ENCODE assay signal across 17 cellular contexts in genomic region chr14:102831163-102831804, GRCh38. TPM values are rescaled to one million over a fixed set of nuclear protein-coding genes. Genes with fewer than 3 reads are reported as not detected.
DNase-seq lines count a peak whose midpoint lies in the region; ATAC-seq lines count a peak whose summit lies in the region.
"Had no signal": no experiment of that assay in that cellular context is flagged by ENCODE, and none has a peak within 500 bp of the region (broad histone marks: within the 10 kb centered on the region; RNA-seq: fewer than 3 reads in every experiment).

No MANE protein-coding gene starts in this region.

- H3K9me3 Mint-ChIP-seq in stimulated activated naive CD8-positive, alpha-beta T cell treated with anti-CD3 and anti-CD28 coated beads, Interleukin-15, amount 100 ng/mL, for 72 hours = no peaks in the 10 kb centered on the region
- H3K9me3 Mint-ChIP-seq in activated naive CD4-positive, alpha-beta T cell treated with anti-CD3 and anti-CD28 coated beads for 36 hours = no peaks in the 10 kb centered on the region
- H3K9me3 Mint-ChIP-seq: activated naive CD4-positive, alpha-beta T cell treated with anti-CD3 and anti-CD28 coated beads, Interleukin-2, amount 50 U/mL, for 24 hours; effector memory CD8-positive, alpha-beta T cell had no signal

- peaks cover 58% of the 10 kb centered on the region for H3K4me1 Mint-ChIP-seq in stimulated activated naive CD8-positive, alpha-beta T cell treated with anti-CD3 and anti-CD28 coated beads, Interleukin-15, amount 100 ng/mL, for 72 hours
- peaks cover 51% of the 10 kb centered on the region for H3K4me1 Mint-ChIP-seq in activated naive CD4-positive, alpha-beta T cell treated with anti-CD3 and anti-CD28 coated beads for 36 hours (ENCODE audit: low read depth)

- CTCF ChIA-PET in activated naive CD4-positive, alpha-beta T cell treated with anti-CD3 and anti-CD28 coated beads for 36 hours (lab: Charles Lee) = interaction anchor here (0.6 to 1.5 kb wide), 2 partner anchors 41 to 137 kb away, joined by 3 to 6 read pairs; no protein-coding TSS in a partner anchor

- ATAC-seq in left lobe of liver = peak; percentile 43
- peak; percentile 84 for ATAC-seq in stimulated activated naive CD8-positive, alpha-beta T cell treated with anti-CD3 and anti-CD28 coated beads, Interleukin-15, amount 100 ng/mL, for 72 hours
- ATAC-seq: effector memory CD8-positive, alpha-beta T cell; sciatic nerve had no signal

- peak overlapping the region in 1 of 2 donors; percentile 57 for H3K4me3 Mint-ChIP-seq in stimulated activated naive CD8-positive, alpha-beta T cell treated with anti-CD3 and anti-CD28 coated beads, Interleukin-15, amount 100 ng/mL, for 72 hours
- no peak overlapping the region for H3K4me3 Mint-ChIP-seq in activated naive CD4-positive, alpha-beta T cell treated with anti-CD3 and anti-CD28 coated beads for 36 hours
- H3K4me3 Mint-ChIP-seq: activated naive CD4-positive, alpha-beta T cell treated with anti-CD3 and anti-CD28 coated beads, Interleukin-2, amount 50 U/mL, for 24 hours; effector memory CD8-positive, alpha-beta T cell had no signal

- peak; percentile 43 for DNase-seq in activated effector memory CD4-positive, alpha-beta T cell treated with anti-CD3 and anti-CD28 coated beads, Interleukin-2, amount 50 U/mL, for 16 hours
- no peak for DNase-seq in activated effector memory CD4-positive, alpha-beta T cell treated with Interleukin-2 at 50 U/mL for 16 hours
- DNase-seq in activated T-cell treated with anti-CD3 and anti-CD28 coated beads, Interleukin-2, amount 50 U/mL, for 48 hours = peak; percentile 57 to 65
- no peak for DNase-seq in left lobe of liver (ENCODE audit: low spot score)
- DNase-seq in stimulated activated naive CD8-positive, alpha-beta T cell treated with anti-CD3 and anti-CD28 coated beads, Interleukin-15, amount 100 ng/mL, for 72 hours = peak in 1 of 2 donors; percentile 23
- DNase-seq in activated naive CD4-positive, alpha-beta T cell treated with anti-CD3 and anti-CD28 coated beads for 36 hours = no peak
- no peak for DNase-seq in DMS153 treated with DMSO at 0.1 percent for 48 hours (lab: John Stamatoyannopoulos, UW; ENCODE audit: unreplicated experiment)
- no peak for DNase-seq in NCI-H1436 treated with DMSO at 0.1 percent for 48 hours (lab: John Stamatoyannopoulos, UW)
- DNase-seq: effector memory CD8-positive, alpha-beta T cell; GM23248; left cardiac atrium; MG63; stimulated activated CD4-positive, alpha-beta T cell treated with anti-CD3 and anti-CD28 coated beads, Interleukin-15, amount 100 ng/mL, for 24 hours; stomach; trophoblast cell had no signal

- no peaks in the 10 kb centered on the region for H3K27me3 Mint-ChIP-seq in stimulated activated naive CD8-positive, alpha-beta T cell treated with anti-CD3 and anti-CD28 coated beads, Interleukin-15, amount 100 ng/mL, for 72 hours
- H3K27me3 Mint-ChIP-seq in activated naive CD4-positive, alpha-beta T cell treated with anti-CD3 and anti-CD28 coated beads for 36 hours (ENCODE audit: low read depth) = no peaks in the 10 kb centered on the region
- H3K27me3 Mint-ChIP-seq: activated naive CD4-positive, alpha-beta T cell treated with anti-CD3 and anti-CD28 coated beads, Interleukin-2, amount 50 U/mL, for 24 hours; effector memory CD8-positive, alpha-beta T cell had no signal

- peaks cover 38% of the 10 kb centered on the region for H3K36me3 Mint-ChIP-seq in activated naive CD4-positive, alpha-beta T cell treated with anti-CD3 and anti-CD28 coated beads for 36 hours (ENCODE audit: low read depth)

- intact Hi-C loops in activated naive CD4-positive, alpha-beta T cell treated with anti-CD3 and anti-CD28 coated beads for 36 hours (cut with micrococcal nuclease) = no loop called here

- peak overlapping the region in 1 of 2 donors; percentile 42 for H3K27ac Mint-ChIP-seq in stimulated activated naive CD8-positive, alpha-beta T cell treated with anti-CD3 and anti-CD28 coated beads, Interleukin-15, amount 100 ng/mL, for 72 hours
- no peak overlapping the region for H3K27ac Mint-ChIP-seq in activated naive CD4-positive, alpha-beta T cell treated with anti-CD3 and anti-CD28 coated beads for 36 hours
- H3K27ac Mint-ChIP-seq: activated naive CD4-positive, alpha-beta T cell treated with anti-CD3 and anti-CD28 coated beads, Interleukin-2, amount 50 U/mL, for 24 hours had no signal

RNA-seq across cellular contexts. Expression of gene TRAF3, which starts 54.0 kb away (rescaled TPM):
- total RNA-seq in left lobe of liver = 8.5 TPM
- total RNA-seq in activated naive CD4-positive, alpha-beta T cell treated with anti-CD3 and anti-CD28 coated beads for 36 hours = 10 to 100 TPM; 74.4 to 76.8 TPM

Comparison
In these comparisons a context has a peak if more than half of its experiments do, and no peak if none do; other contexts are left out.
1. DNase-seq: peak in activated effector memory CD4-positive, alpha-beta T cell treated with anti-CD3 and anti-CD28 coated beads, Interleukin-2, amount 50 U/mL, for 16 hours (single experiment) and activated T-cell treated with anti-CD3 and anti-CD28 coated beads, Interleukin-2, amount 50 U/mL, for 48 hours (2 of 2); none in activated effector memory CD4-positive, alpha-beta T cell treated with Interleukin-2 at 50 U/mL for 16 hours (single experiment), left lobe of liver (single experiment), activated naive CD4-positive, alpha-beta T cell treated with anti-CD3 and anti-CD28 coated beads for 36 hours (single experiment), DMS153 treated with DMSO at 0.1 percent for 48 hours (single experiment) and NCI-H1436 treated with DMSO at 0.1 percent for 48 hours (single experiment).